ENCODE assay signal across 8 cellular contexts in genomic region chr15:83380682-83381081, GRCh38.
DNase-seq lines count a peak whose midpoint lies in the region; FAIRE-seq and TF ChIP-seq lines count a peak whose summit lies in the region.

No MANE protein-coding gene starts in this region.

- H3K23ac ChIP-seq in H9 (ENCODE audit: insufficient read length, low read depth, low read length): no peak overlapping the region

- intact Hi-C loops in kidney (cut with DNase I): no loop called here
- intact Hi-C loops in posterior vena cava (cut with DNase I): no loop called here

- WGBS in H9 (ENCODE audit: extremely low coverage, insufficient read length, low lambda C conversion rate): no CpG with 5 or more reads among the region's 4 CpGs

- H3K56ac ChIP-seq in H9 (ENCODE audit: insufficient read length, low read depth, low read length): no peak overlapping the region

- H3K9ac ChIP-seq in H9 (ENCODE audit: extremely low read depth, insufficient read length, low read length) (no peak overlapping the region), kidney (ENCODE audit: low read length in 2 of 2) (no peak overlapping the region)

- H3K9me3 ChIP-seq in H9 (ENCODE audit: control insufficient read depth, low read depth, low read length) (no peaks in the 10 kb centered on the region), MG63 (no peaks in the 10 kb centered on the region), kidney (ENCODE audit: control insufficient read depth in 1 of 2, low read length in 2 of 2) (no peaks in the 10 kb centered on the region)

- no peak overlapping the region for H2BK120ac ChIP-seq in H9 (ENCODE audit: low read depth, low read length, poor library complexity, severe bottlenecking)

- H3K79me2 ChIP-seq in H9 (ENCODE audit: insufficient read depth, low read length): no peaks in the 10 kb centered on the region

- H3K4me1 ChIP-seq in H9 (ENCODE audit: insufficient read depth, low read length): peaks cover 3% of the 10 kb centered on the region; the same call in 1 of the 2 replicates
- H3K4me1 ChIP-seq in kidney (ENCODE audit: control insufficient read depth in 1 of 2, insufficient read depth in 1 of 2, low read depth in 1 of 2, low read length in 2 of 2): peaks cover 0 to 3% of the 10 kb centered on the region in 2 donors

- peaks cover 9 to 26% of the 10 kb centered on the region in 2 experiments for H3K4me1 Mint-ChIP-seq in H9

- no peak overlapping the region for H2BK15ac ChIP-seq in H9 (ENCODE audit: low read depth, low read length)

- H3K27me3 ChIP-seq in H9 (ENCODE audit: insufficient read depth, low read length): no peaks in the 10 kb centered on the region
- H3K27me3 ChIP-seq in MG63: no peaks in the 10 kb centered on the region

- H3K4me2 ChIP-seq in H9 (ENCODE audit: insufficient read depth, insufficient read length, low read length): no peak overlapping the region

- no peak overlapping the region for H3K4ac ChIP-seq in H9 (ENCODE audit: low read depth, low read length)

- no peaks in the 10 kb centered on the region for H3K36me3 ChIP-seq in MG63
- no peaks in the 10 kb centered on the region for H3K36me3 ChIP-seq in kidney (ENCODE audit: control insufficient read depth in 1 of 2, insufficient read depth in 2 of 2, low read length in 2 of 2)

- peaks cover 3% of the 10 kb centered on the region for H3K23me2 ChIP-seq in H9 (ENCODE audit: insufficient read length, low read depth, low read length, poor library complexity, severe bottlenecking)

- H3K27ac ChIP-seq in H9 (ENCODE audit: insufficient read length, low read depth, low read length): no peak overlapping the region
- no peak overlapping the region for H3K27ac ChIP-seq in kidney (ENCODE audit: low read depth in 2 of 2, low read length in 2 of 2)

- peaks cover 0 to 5% (median 4%) of the 10 kb centered on the region in 3 experiments; a peak in 3 of 7 replicates for H3K36me3 Mint-ChIP-seq in H9 (ENCODE audit: insufficient read depth in 1 of 3, low read depth in 3 of 3)

- H3K14ac ChIP-seq in H9 (ENCODE audit: insufficient read depth, low read length): no peak overlapping the region; the same call in 1 of the 2 replicates

- no peak overlapping the region for H2AFZ ChIP-seq in H9 (ENCODE audit: low read length)

- no peak overlapping the region for H2BK12ac ChIP-seq in H9 (ENCODE audit: insufficient read length, low read depth, low read length)

- H4K8ac ChIP-seq in H9 (replicated peaks; ENCODE audit: insufficient read length, low read depth, low read length): no peak overlapping the region

- FAIRE-seq in kidney (lab: Jason Lieb, UNC): no peak

- no peak overlapping the region for H4K5ac ChIP-seq in H9 (ENCODE audit: insufficient read length, low read depth, low read length)

- H3K9me3 Mint-ChIP-seq in H9: peaks cover 3 to 8% of the 10 kb centered on the region in 2 experiments; a peak in 3 of 5 replicates

- peak; percentile 56 for DNase-seq in activated CD4-positive, alpha-beta T cell treated with anti-CD3 and anti-CD28 coated beads for 48 hours
- DNase-seq in activated CD4-positive, alpha-beta T cell treated with anti-CD3 and anti-CD28 coated beads, Interleukin-2, amount 50 U/mL, for 4 hours: no peak
- DNase-seq in H9 (peak; percentile 62), MG63 (peak; percentile 19), amygdala (lab: John Stamatoyannopoulos, UW) (peak in 29 of 56 donors; percentile 3 to 68 (median 25)), kidney (no peak), ureter (ENCODE audit: low spot score) (peak; percentile 59), posterior vena cava (ENCODE audit: low spot score) (no peak)

- TF ChIP-seq CTCF in H9 (conservative IDR thresholded peaks at IDR 0.05) (no peak; the same call in 2 of the 3 replicates), kidney (IDR thresholded peaks at IDR 0.05; ENCODE audit: borderline replicate concordance, extremely low read depth, insufficient read depth) (peak; percentile 35)

- no peak overlapping the region for H3T11ph ChIP-seq in H9 (ENCODE audit: low read length)

- H2BK20ac ChIP-seq in H9 (ENCODE audit: low read depth, low read length, poor library complexity, severe bottlenecking): no peak overlapping the region

- no peak overlapping the region for H4K91ac ChIP-seq in H9 (ENCODE audit: insufficient read length, low read depth, low read length)

- H3K27ac Mint-ChIP-seq in H9: no peak overlapping the region

- no peaks in the 10 kb centered on the region for H3K79me1 ChIP-seq in H9 (ENCODE audit: insufficient read depth, low read depth, low read length, poor library complexity, severe bottlenecking)

- H3K27me3 Mint-ChIP-seq in H9 (ENCODE audit: low read depth): peaks cover 10% of the 10 kb centered on the region

- H4K20me1 ChIP-seq in H9 (ENCODE audit: control insufficient read depth, insufficient read depth, insufficient read length): no peaks in the 10 kb centered on the region

- H2AK5ac ChIP-seq in H9 (ENCODE audit: insufficient read length, low read length): no peak overlapping the region

- H3K4me3 ChIP-seq in MG63 (no peak overlapping the region), kidney (ENCODE audit: low read length in 2 of 2) (no peak overlapping the region)

- no peak overlapping the region for H2BK5ac ChIP-seq in H9 (ENCODE audit: insufficient read length, low read length)

- no peak overlapping the region for H3K4me3 Mint-ChIP-seq in H9

- H3K18ac ChIP-seq in H9 (ENCODE audit: insufficient read length, low read depth, low read length): no peak overlapping the region

Comparison
In these comparisons a context has a peak if more than half of its experiments do, and no peak if none do; other contexts are left out.
1. DNase-seq: peak in activated CD4-positive, alpha-beta T cell treated with anti-CD3 and anti-CD28 coated beads for 48 hours (single experiment), H9 (single experiment), MG63 (single experiment), amygdala (29 of 56) and ureter (single experiment); none in activated CD4-positive, alpha-beta T cell treated with anti-CD3 and anti-CD28 coated beads, Interleukin-2, amount 50 U/mL, for 4 hours (0 of 2), kidney (single experiment) and posterior vena cava (single experiment).